8 cellular contexts compared by ENCODE assay signal in the genomic region with DNA sequence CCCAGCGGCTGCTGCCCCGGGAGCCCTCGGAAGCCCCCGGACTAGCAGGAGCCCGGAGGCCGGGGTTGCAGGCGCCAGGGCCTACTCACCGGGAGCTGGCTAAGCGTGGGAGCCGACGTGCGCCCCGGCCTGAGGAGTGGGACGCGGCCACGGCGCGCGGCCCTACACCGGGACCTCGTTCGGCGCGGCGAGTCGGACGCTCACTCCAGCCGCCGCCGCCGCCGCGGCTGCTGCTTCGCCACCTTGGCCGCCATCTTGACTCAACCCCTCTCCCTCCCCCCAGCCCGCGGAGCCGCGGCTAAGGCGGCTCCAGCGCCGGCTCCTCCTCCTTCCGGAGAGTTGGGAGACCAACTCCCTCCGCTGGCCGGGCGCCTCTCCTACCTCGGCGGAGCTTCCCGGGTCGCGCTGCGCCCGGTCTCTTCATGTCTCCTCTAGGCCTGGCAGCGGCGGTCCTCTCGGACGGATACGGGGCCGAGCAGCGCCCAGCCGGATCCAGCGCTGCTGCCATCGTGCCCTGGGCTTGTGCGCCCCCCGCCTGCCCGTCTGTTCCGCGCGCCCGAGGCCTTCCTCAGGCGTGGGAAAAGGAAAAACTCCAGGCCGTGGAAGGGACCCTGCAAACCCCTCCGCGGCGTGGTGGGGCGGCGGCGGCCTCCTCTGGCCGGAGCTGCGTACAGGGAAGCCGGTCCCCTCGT. TPM values are rescaled to one million over a fixed set of nuclear protein-coding genes. Genes with fewer than 3 reads are reported as not detected.
DNase-seq lines count a peak whose midpoint lies in the region; ATAC-seq, FAIRE-seq and TF ChIP-seq lines count a peak whose summit lies in the region.

Gene NCOR1 (minus strand): TSS at position 262 of the 692 bp plus-strand sequence. CDS start 20,965 bp downstream, outside the sequence.

- no peaks in the 10 kb centered on the region for H3K9me3 ChIP-seq in kidney (ENCODE audit: control insufficient read depth in 1 of 2, low read length in 2 of 2)

- peak within 1 kb of the TSS; percentile 90 to 93 for H3K9ac ChIP-seq in kidney (ENCODE audit: low read length in 2 of 2)

- peaks cover 4 to 7% of the 10 kb centered on the region in 2 donors for H3K4me1 ChIP-seq in kidney (ENCODE audit: control insufficient read depth in 1 of 2, insufficient read depth in 1 of 2, low read depth in 1 of 2, low read length in 2 of 2)

- H3K4me3 ChIP-seq in kidney (ENCODE audit: low read length in 2 of 2), result peak within 1 kb of the TSS; percentile 92 to 99

- peak within 1 kb of the TSS; percentile 97 to 98 for H3K27ac ChIP-seq in kidney (ENCODE audit: low read depth in 2 of 2, low read length in 2 of 2)

- ATAC-seq in GM19043 (IDR thresholded peaks at IDR 0.05; ENCODE audit: low read depth, unreplicated experiment) (peak; percentile 58), HG03354 (IDR thresholded peaks at IDR 0.05; ENCODE audit: poor library complexity, severe bottlenecking, unreplicated experiment) (peak; percentile 79)

- DNase-seq in Ammon's horn (ENCODE audit: low spot score), result peak; percentile 90
- peak; percentile 36 to 87 for DNase-seq in NCI-H446 (lab: John Stamatoyannopoulos, UW)
- DNase-seq in activated CD4-positive, CD25-positive, alpha-beta regulatory T cell treated with anti-CD3 and anti-CD28 coated beads, Interleukin-2, amount 50 U/mL, for 72 hours, result peak; percentile 85
- DNase-seq in cerebellar cortex (ENCODE audit: low spot score), result peak; percentile 91
- DNase-seq in kidney, result peak; percentile 98
- DNase-seq in stimulated activated CD4-positive, alpha-beta T cell treated with anti-CD3 and anti-CD28 coated beads, Interleukin-15, amount 100 ng/mL, for 1 hour (ENCODE audit: low read depth in 1 of 2, low spot score in 1 of 2), result peak; percentile 76 to 83

- H3K36me3 ChIP-seq in kidney (ENCODE audit: control insufficient read depth in 1 of 2, insufficient read depth in 2 of 2, low read length in 2 of 2), result no peaks in the 10 kb centered on the region

- peak; percentile 14 for TF ChIP-seq CTCF in kidney (IDR thresholded peaks at IDR 0.05; ENCODE audit: borderline replicate concordance, extremely low read depth, insufficient read depth)

- no peak for FAIRE-seq in kidney (lab: Jason Lieb, UNC)

- intact Hi-C loops in kidney (cut with DNase I), result no loop called here

RNA-seq across cellular contexts. Expression of gene NCOR1, which starts in this region (rescaled TPM):
- total RNA-seq in kidney, result 136 TPM
- 44.9 TPM for polyA plus RNA-seq in kidney (ENCODE audit: insufficient read depth, low read depth, low replicate concordance)

Comparison
In these comparisons a context has a peak if more than half of its experiments do, and no peak if none do; other contexts are left out.
1. Peak in every context shown above with its lines: DNase-seq, ATAC-seq, H3K4me3 ChIP-seq and H3K27ac ChIP-seq.